In the genomic region with DNA sequence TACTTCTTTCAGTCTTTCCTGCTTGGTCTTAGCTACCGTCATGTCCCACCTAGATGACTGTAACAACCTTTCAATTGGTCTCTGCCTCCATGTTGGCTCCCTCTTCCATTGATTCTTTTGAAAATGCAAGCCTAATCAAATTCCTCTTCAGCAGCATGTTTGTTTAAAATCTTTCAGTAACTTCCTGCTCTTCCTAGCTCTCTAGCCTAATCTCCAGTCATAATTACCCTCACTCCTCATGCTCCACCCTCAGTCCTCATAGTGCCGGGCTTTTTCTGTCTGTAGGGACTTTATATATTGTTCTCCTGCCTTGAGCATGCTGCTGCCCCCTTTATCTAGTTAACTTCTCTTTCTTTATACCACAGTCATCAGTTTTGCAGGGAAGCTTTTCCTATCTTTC, we compare ENCODE assay signal across 18 cellular contexts.
"Had no signal": no experiment of that assay in that cellular context is flagged by ENCODE, and none has a peak within 500 bp of the region (broad histone marks: within the 10 kb centered on the region; RNA-seq: fewer than 3 reads in every experiment).

No MANE protein-coding gene starts in this region.

- FAIRE-seq: frontal cortex, islet of Langerhans, pancreas, urothelium cell line had no signal

- H3K9me3 Mint-ChIP-seq: activated T-cell treated with anti-CD3 and anti-CD28 coated beads, Interleukin-2, amount 50 U/mL, for 4 hours; T-helper 1 cell treated with Interleukin-12 subunit alpha and Interleukin-12 subunit beta and Interleukin-4 antibody, amounts not matched to agents 30 μg/mL and 1 μg/mL, for 36 hours had no signal

- DNase-seq: activated CD4-positive, alpha-beta T cell treated with anti-CD3 and anti-CD28 coated beads, Interleukin-2, amount 50 U/mL, for 48 hours; activated gamma-delta T cell; activated naive CD8-positive, alpha-beta T cell treated with anti-CD3 and anti-CD28 coated beads, Interleukin-2, amount 10 ng/mL, durations not matched to agents 7 days and 5 days; activated T-cell treated with anti-CD3 and anti-CD28 coated beads, Interleukin-2, amount 50 U/mL, for 4 hours; anterior cingulate cortex; colonic mucosa; heart right ventricle; pancreas; retina; stimulated activated CD4-positive, alpha-beta T cell treated with anti-CD3 and anti-CD28 coated beads, Interleukin-4, amount 100 ng/mL, for 1 hour; stimulated activated CD8-positive, alpha-beta memory T cell treated with anti-CD3 and anti-CD28 coated beads, Interleukin-4, amount 100 ng/mL, for 48 hours; stomach had no signal

- H3K27me3 Mint-ChIP-seq: activated naive CD8-positive, alpha-beta T cell treated with anti-CD3 and anti-CD28 coated beads, Interleukin-2, amount 10 ng/mL, durations not matched to agents 7 days and 5 days had no signal

- ATAC-seq: activated T-cell treated with anti-CD3 and anti-CD28 coated beads, Interleukin-2, amount 50 U/mL, for 4 hours; heart right ventricle; left lobe of liver; pancreas had no signal

- H3K4me3 Mint-ChIP-seq: activated naive CD8-positive, alpha-beta T cell treated with anti-CD3 and anti-CD28 coated beads, Interleukin-2, amount 10 ng/mL, durations not matched to agents 7 days and 5 days; activated T-cell treated with anti-CD3 and anti-CD28 coated beads, Interleukin-2, amount 50 U/mL, for 4 hours; neural crest cell; T-helper 1 cell treated with Interleukin-12 subunit alpha and Interleukin-12 subunit beta and Interleukin-4 antibody, amounts not matched to agents 30 μg/mL and 1 μg/mL, for 36 hours had no signal

- H3K27ac Mint-ChIP-seq: activated naive CD8-positive, alpha-beta T cell treated with anti-CD3 and anti-CD28 coated beads, Interleukin-2, amount 10 ng/mL, durations not matched to agents 7 days and 5 days; T-helper 1 cell treated with Interleukin-12 subunit alpha and Interleukin-12 subunit beta and Interleukin-4 antibody, amounts not matched to agents 30 μg/mL and 1 μg/mL, for 36 hours had no signal
